ENCODE assay signal across 8 cellular contexts in the genomic region with DNA sequence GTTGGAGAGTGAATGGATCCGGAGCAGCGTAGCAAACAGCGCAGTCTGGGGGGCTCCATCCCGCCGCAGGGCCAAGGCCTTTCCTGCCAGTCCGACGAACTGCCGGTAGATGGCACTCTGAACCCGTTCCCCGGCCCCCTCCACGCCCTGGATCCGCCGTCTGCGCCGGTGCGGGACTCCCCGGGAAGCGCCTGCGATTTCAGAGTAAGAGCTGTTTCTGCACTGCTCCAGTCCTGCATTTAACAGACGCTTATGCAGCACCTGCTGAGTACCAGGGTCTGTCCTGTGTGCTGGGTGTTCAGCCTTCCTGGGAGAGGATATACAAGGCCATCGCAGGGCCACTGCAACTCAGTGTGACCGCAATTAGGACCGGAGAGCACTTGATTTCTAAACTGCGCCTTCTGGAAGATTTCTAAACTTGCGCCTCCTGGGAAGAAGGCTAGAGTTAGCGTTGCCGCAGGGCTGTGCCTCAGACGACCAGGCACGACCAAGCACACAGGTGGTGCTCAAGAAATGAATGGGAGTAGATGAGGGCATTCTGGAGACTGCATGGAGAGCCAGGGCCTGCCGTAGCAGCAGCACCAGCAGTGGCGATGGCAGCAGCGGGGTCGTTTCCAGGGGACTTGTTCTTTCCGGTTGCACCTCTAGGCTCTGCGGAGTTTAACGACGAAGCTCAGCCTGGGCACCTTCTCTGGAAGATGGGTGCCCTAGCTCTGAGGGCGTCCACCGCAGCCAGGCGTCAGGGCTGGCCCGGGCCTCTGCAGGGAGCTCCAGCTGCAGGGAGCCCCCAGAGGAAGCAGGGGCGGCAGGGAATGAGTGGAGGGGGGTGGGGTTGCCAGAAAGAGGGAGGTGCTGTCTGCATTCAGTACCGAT. TPM values are rescaled to one million over a fixed set of nuclear protein-coding genes. Genes with fewer than 3 reads are reported as not detected.
DNase-seq lines count a peak whose midpoint lies in the region; ATAC-seq and TF ChIP-seq lines count a peak whose summit lies in the region.

No MANE protein-coding gene starts in this region.

- peaks cover 10% of the 10 kb centered on the region for H3K27me3 Mint-ChIP-seq in activated naive CD4-positive, alpha-beta T cell treated with anti-CD3 and anti-CD28 coated beads, Interleukin-2, amount 50 U/mL, for 24 hours

- H3K36me3 Mint-ChIP-seq in activated naive CD4-positive, alpha-beta T cell treated with anti-CD3 and anti-CD28 coated beads, Interleukin-2, amount 50 U/mL, for 24 hours, result no peaks in the 10 kb centered on the region

- H3K27me3 ChIP-seq in upper lobe of left lung, result peaks cover 0 to 4% (median 0%) of the 10 kb centered on the region in 4 donors

- H3K4me1 ChIP-seq in upper lobe of left lung, result peaks cover 3 to 13% (median 12%) of the 10 kb centered on the region in 4 donors

- peak overlapping the region; percentile 76 for H3K4me3 Mint-ChIP-seq in activated naive CD4-positive, alpha-beta T cell treated with anti-CD3 and anti-CD28 coated beads, Interleukin-2, amount 50 U/mL, for 24 hours

- no peak for TF ChIP-seq POLR2A in upper lobe of left lung (IDR thresholded peaks at IDR 0.05)

- H3K27ac Mint-ChIP-seq in activated naive CD4-positive, alpha-beta T cell treated with anti-CD3 and anti-CD28 coated beads, Interleukin-2, amount 50 U/mL, for 24 hours, result no peak overlapping the region

- peak overlapping the region in 2 of 4 donors; percentile 17 to 20 for H3K4me3 ChIP-seq in upper lobe of left lung

- no peak overlapping the region for H3K27ac ChIP-seq in upper lobe of left lung

- DNase-seq in CD1c-positive myeloid dendritic cell (ENCODE audit: extremely low spot score) (peak; percentile 84), GM20000 (ENCODE audit: low spot score) (peak; percentile 80), Right ventricle myocardium superior (peak; percentile 84), posterior cingulate gyrus (peak; percentile 76 to 97 (median 84)), upper lobe of left lung (peak; percentile 70 to 93)

- peak; percentile 69 for TF ChIP-seq CTCF in GM20000 (IDR thresholded peaks at IDR 0.05; ENCODE audit: extremely low read depth, missing control alignments)
- peak; percentile 88 for TF ChIP-seq CTCF in LNCAP (IDR thresholded peaks at IDR 0.05)
- peak; percentile 74 to 91 (median 82) for TF ChIP-seq CTCF in upper lobe of left lung (IDR thresholded peaks at IDR 0.05)

- peaks cover 12% of the 10 kb centered on the region for H3K4me1 Mint-ChIP-seq in activated naive CD4-positive, alpha-beta T cell treated with anti-CD3 and anti-CD28 coated beads, Interleukin-2, amount 50 U/mL, for 24 hours

- 20 to 21% methylated on average over 17 to 26 of the region's 43 CpGs for WGBS in upper lobe of left lung, 2 donors

- no peaks in the 10 kb centered on the region for H3K36me3 ChIP-seq in upper lobe of left lung

- ATAC-seq in SK-N-SH treated with all-trans-retinoic acid at 6 μM for 48 hours (peak; percentile 97), Right ventricle myocardium superior (ENCODE audit: poor library complexity) (peak; percentile 98), upper lobe of left lung (ENCODE audit: low FRiP score in 2 of 2) (peak; percentile 85 to 94)

- no peak for TF ChIP-seq EP300 in upper lobe of left lung (IDR thresholded peaks at IDR 0.05)

- intact Hi-C loops in Right ventricle myocardium superior (cut with DNase I) (loop anchor here (2.0 to 10.0 kb wide), 2 partner anchors 84 to 368 kb away; partner anchors contain the start of gene SLC25A48), posterior cingulate gyrus (cut with DNase I) (loop anchor here (1.0 to 5.0 kb wide), 2 partner anchors 86 to 366 kb away; partner anchors contain the start of gene SLC25A48)

- no peaks in the 10 kb centered on the region for H3K9me3 ChIP-seq in upper lobe of left lung

- no peaks in the 10 kb centered on the region for H3K9me3 Mint-ChIP-seq in activated naive CD4-positive, alpha-beta T cell treated with anti-CD3 and anti-CD28 coated beads, Interleukin-2, amount 50 U/mL, for 24 hours

TF ChIP-seq in SK-N-SH treated with all-trans-retinoic acid at 6 μM for 48 hours, 23 proteins besides CTCF, POLR2A, EP300 and RAD21:
- TF ChIP-seq, protein P1, sequence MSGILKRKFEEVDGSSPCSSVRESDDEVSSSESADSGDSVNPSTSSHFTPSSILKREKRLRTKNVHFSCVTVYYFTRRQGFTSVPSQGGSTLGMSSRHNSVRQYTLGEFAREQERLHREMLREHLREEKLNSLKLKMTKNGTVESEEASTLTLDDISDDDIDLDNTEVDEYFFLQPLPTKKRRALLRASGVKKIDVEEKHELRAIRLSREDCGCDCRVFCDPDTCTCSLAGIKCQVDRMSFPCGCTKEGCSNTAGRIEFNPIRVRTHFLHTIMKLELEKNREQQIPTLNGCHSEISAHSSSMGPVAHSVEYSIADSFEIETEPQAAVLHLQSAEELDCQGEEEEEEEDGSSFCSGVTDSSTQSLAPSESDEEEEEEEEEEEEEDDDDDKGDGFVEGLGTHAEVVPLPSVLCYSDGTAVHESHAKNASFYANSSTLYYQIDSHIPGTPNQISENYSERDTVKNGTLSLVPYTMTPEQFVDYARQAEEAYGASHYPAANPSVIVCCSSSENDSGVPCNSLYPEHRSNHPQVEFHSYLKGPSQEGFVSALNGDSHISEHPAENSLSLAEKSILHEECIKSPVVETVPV (CRISPR knock-in tag; IDR thresholded peaks at IDR 0.05), result no peak
- TF ChIP-seq, protein P2, sequence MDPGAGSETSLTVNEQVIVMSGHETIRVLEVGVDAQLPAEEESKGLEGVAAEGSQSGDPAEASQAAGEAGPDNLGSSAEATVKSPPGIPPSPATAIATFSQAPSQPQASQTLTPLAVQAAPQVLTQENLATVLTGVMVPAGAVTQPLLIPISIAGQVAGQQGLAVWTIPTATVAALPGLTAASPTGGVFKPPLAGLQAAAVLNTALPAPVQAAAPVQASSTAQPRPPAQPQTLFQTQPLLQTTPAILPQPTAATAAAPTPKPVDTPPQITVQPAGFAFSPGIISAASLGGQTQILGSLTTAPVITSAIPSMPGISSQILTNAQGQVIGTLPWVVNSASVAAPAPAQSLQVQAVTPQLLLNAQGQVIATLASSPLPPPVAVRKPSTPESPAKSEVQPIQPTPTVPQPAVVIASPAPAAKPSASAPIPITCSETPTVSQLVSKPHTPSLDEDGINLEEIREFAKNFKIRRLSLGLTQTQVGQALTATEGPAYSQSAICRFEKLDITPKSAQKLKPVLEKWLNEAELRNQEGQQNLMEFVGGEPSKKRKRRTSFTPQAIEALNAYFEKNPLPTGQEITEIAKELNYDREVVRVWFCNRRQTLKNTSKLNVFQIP (CRISPR knock-in tag; IDR thresholded peaks at IDR 0.05; ENCODE audit: borderline replicate concordance, low read depth), result no peak
- no peak for TF ChIP-seq TCF4 (CRISPR knock-in tag; IDR thresholded peaks at IDR 0.05; ENCODE audit: borderline replicate concordance)
- no peak for TF ChIP-seq ESRRG (CRISPR knock-in tag; IDR thresholded peaks at IDR 0.05)
- no peak for TF ChIP-seq PATZ1 (CRISPR knock-in tag; IDR thresholded peaks at IDR 0.05; ENCODE audit: borderline replicate concordance)
- TF ChIP-seq OSR1 (CRISPR knock-in tag; IDR thresholded peaks at IDR 0.05), result no peak
- TF ChIP-seq ZNF565 (CRISPR knock-in tag; conservative IDR thresholded peaks at IDR 0.05; ENCODE audit: low read depth), result no peak
- no peak for TF ChIP-seq GLIS3 (CRISPR knock-in tag; IDR thresholded peaks at IDR 0.05)
- TF ChIP-seq, protein P3, sequence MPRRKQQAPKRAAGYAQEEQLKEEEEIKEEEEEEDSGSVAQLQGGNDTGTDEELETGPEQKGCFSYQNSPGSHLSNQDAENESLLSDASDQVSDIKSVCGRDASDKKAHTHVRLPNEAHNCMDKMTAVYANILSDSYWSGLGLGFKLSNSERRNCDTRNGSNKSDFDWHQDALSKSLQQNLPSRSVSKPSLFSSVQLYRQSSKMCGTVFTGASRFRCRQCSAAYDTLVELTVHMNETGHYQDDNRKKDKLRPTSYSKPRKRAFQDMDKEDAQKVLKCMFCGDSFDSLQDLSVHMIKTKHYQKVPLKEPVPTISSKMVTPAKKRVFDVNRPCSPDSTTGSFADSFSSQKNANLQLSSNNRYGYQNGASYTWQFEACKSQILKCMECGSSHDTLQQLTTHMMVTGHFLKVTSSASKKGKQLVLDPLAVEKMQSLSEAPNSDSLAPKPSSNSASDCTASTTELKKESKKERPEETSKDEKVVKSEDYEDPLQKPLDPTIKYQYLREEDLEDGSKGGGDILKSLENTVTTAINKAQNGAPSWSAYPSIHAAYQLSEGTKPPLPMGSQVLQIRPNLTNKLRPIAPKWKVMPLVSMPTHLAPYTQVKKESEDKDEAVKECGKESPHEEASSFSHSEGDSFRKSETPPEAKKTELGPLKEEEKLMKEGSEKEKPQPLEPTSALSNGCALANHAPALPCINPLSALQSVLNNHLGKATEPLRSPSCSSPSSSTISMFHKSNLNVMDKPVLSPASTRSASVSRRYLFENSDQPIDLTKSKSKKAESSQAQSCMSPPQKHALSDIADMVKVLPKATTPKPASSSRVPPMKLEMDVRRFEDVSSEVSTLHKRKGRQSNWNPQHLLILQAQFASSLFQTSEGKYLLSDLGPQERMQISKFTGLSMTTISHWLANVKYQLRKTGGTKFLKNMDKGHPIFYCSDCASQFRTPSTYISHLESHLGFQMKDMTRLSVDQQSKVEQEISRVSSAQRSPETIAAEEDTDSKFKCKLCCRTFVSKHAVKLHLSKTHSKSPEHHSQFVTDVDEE (CRISPR knock-in tag; IDR thresholded peaks at IDR 0.05), result no peak
- TF ChIP-seq ZNF70 (CRISPR knock-in tag; IDR thresholded peaks at IDR 0.05), result no peak
TF ChIP-seq in SK-N-SH treated with all-trans-retinoic acid at 6 μM for 48 hours: peak in this region for 0.

RNA-seq across cellular contexts. Expression of gene TIFAB, which starts 14.3 kb away (rescaled TPM):
- total RNA-seq in Right ventricle myocardium superior, result not detected
- total RNA-seq in upper lobe of left lung, result under 1 TPM in 2 of 6 donors, not detected in 4; 0.23 to 0.24 TPM

RNA-seq across cellular contexts. Expression of gene DCANP1, which starts 19.3 kb away (rescaled TPM):
- not detected for total RNA-seq in Right ventricle myocardium superior
- 1 to 10 TPM in 1 of 6 donors, under 1 TPM in 3, not detected in 2; 0.11 to 1.0 (median 0.27) TPM for total RNA-seq in upper lobe of left lung
